1 cellular context compared by ENCODE assay signal in genomic region chr5:157690690-157691433, GRCh38.
TF ChIP-seq lines count a peak whose summit lies in the region.

No MANE protein-coding gene starts in this region.

TF ChIP-seq in GM12878, 131 proteins besides CTCF, POLR2A, EP300 and RAD21:
- TF ChIP-seq ATF7 (IDR thresholded peaks at IDR 0.05; ENCODE audit: low read depth) = no peak
- 0 out of 2 replicates have a peak, but pooled peaks have one; percentile 10 for TF ChIP-seq IKZF1 (conservative IDR thresholded peaks at IDR 0.05)
- no peak for TF ChIP-seq IRF3 (IDR thresholded peaks at IDR 0.05)
- TF ChIP-seq FOS (IDR thresholded peaks at IDR 0.05; ENCODE audit: borderline replicate concordance, extremely low read depth, insufficient read length) = no peak
